Comparison of ENCODE assay signal across 20 cellular contexts in the genomic region with DNA sequence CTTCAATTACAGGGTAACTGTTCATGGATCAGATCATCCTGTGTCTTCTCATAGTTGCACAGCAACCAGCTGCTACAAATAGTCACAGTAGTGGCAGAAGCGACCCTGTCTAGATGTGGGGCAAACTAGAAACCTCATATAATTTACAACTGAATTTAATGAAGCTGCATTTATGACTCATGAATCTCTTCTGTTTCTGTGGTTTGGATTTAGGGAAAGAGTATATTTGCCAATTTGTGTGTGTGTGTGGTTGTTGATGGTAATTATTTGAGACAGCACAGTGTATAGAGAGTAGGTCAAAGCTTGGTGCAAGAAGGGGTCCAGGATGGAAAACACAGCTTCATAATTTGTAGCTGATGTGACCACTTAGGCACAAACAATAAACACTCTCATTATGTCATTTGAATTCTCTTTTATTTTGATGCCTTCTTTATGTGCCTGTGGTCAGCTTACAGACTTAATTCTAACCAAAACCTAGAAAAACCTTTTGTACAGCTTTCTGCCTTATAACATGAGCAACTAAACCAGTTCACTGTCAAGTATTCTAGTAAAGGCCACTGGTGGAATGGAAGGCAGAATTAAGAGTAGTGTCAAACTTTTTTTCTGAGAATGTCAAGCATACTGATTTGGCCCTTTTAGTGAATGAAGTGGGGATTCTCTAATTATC.
A peak's percentile ranks its signal among the peaks of the same experiment; 100 is the strongest.
DNase-seq lines count a peak whose midpoint lies in the region; ATAC-seq and TF ChIP-seq lines count a peak whose summit lies in the region.
"Had no signal": no experiment of that assay in that cellular context is flagged by ENCODE, and none has a peak within 500 bp of the region (broad histone marks: within the 10 kb centered on the region; RNA-seq: fewer than 3 reads in every experiment).

No MANE protein-coding gene starts in this region.

- H3K9me3 Mint-ChIP-seq in stimulated activated naive CD8-positive, alpha-beta T cell treated with anti-CD3 and anti-CD28 coated beads, Interleukin-15, amount 100 ng/mL, for 72 hours = no peaks in the 10 kb centered on the region
- H3K9me3 Mint-ChIP-seq: activated CD4-positive, alpha-beta T cell treated with anti-CD3 and anti-CD28 coated beads, Interleukin-2, amount 10 ng/mL, durations not matched to agents 24 days and 14 days; IgD-negative memory B cell had no signal

- DNase-seq in stimulated activated naive CD8-positive, alpha-beta T cell treated with anti-CD3 and anti-CD28 coated beads, Interleukin-15, amount 100 ng/mL, for 72 hours = no peak
- no peak for DNase-seq in stimulated activated naive CD8-positive, alpha-beta T cell treated with anti-CD3 and anti-CD28 coated beads, Interleukin-15, Interleukin-2, amounts not matched to agents 100 U/mL and 50 U/mL, for 24 hours
- peak; percentile 38 for DNase-seq in RPMI7951 (ENCODE audit: low read depth)
- peak; percentile 68 for DNase-seq in fibroblast of mammary gland (ENCODE audit: low read depth)
- peak; percentile 44 for DNase-seq in stromal cell of bone marrow (ENCODE audit: low read depth)
- DNase-seq in middle frontal gyrus (ENCODE audit: extremely low spot score, low spot score) = no peak
- DNase-seq: activated CD4-positive, alpha-beta T cell treated with anti-CD3 and anti-CD28 coated beads, Interleukin-2, amount 10 ng/mL, durations not matched to agents 24 days and 14 days; activated naive CD4-positive, alpha-beta T cell treated with anti-CD3 and anti-CD28 coated beads, Interleukin-2, amount 50 U/mL, for 16 hours; activated T-cell treated with anti-CD3 and anti-CD28 coated beads for 4 hours; left colon; NCI-H1092; NCI-H774; Peyer's patch; stimulated activated CD4-positive, alpha-beta T cell treated with anti-CD3 and anti-CD28 coated beads, Interleukin-1b, Interleukin-23, amount 100 ng/mL, for 48 hours had no signal

- H3K27ac Mint-ChIP-seq in stimulated activated naive CD8-positive, alpha-beta T cell treated with anti-CD3 and anti-CD28 coated beads, Interleukin-15, amount 100 ng/mL, for 72 hours = peak overlapping the region in 1 of 2 donors; percentile 22
- H3K27ac Mint-ChIP-seq: activated CD4-positive, alpha-beta T cell treated with anti-CD3 and anti-CD28 coated beads, Interleukin-2, amount 10 ng/mL, durations not matched to agents 24 days and 14 days; IgD-negative memory B cell had no signal

- no peak overlapping the region for H3K4me3 Mint-ChIP-seq in stimulated activated naive CD8-positive, alpha-beta T cell treated with anti-CD3 and anti-CD28 coated beads, Interleukin-15, amount 100 ng/mL, for 72 hours
- H3K4me3 Mint-ChIP-seq: activated CD4-positive, alpha-beta T cell treated with anti-CD3 and anti-CD28 coated beads, Interleukin-2, amount 10 ng/mL, durations not matched to agents 24 days and 14 days; IgD-negative memory B cell had no signal

- TF ChIP-seq CTCF in fibroblast of mammary gland (conservative IDR thresholded peaks at IDR 0.05; ENCODE audit: control insufficient read depth, insufficient read depth, low read depth, low read length) = no peak

- H3K4me1 Mint-ChIP-seq in stimulated activated naive CD8-positive, alpha-beta T cell treated with anti-CD3 and anti-CD28 coated beads, Interleukin-15, amount 100 ng/mL, for 72 hours = peaks cover 7% of the 10 kb centered on the region
- H3K4me1 Mint-ChIP-seq: activated CD4-positive, alpha-beta T cell treated with anti-CD3 and anti-CD28 coated beads, Interleukin-2, amount 10 ng/mL, durations not matched to agents 24 days and 14 days; IgD-negative memory B cell had no signal

- H3K4me3 ChIP-seq in fibroblast of mammary gland (ENCODE audit: control insufficient read depth, low read depth, low read length) = no peak overlapping the region
- H3K4me3 ChIP-seq: Peyer's patch, right atrium auricular region, vagina had no signal

- ATAC-seq in stimulated activated naive CD8-positive, alpha-beta T cell treated with anti-CD3 and anti-CD28 coated beads, Interleukin-15, amount 100 ng/mL, for 72 hours = peak; percentile 67
- no peak for ATAC-seq in stimulated activated naive CD8-positive, alpha-beta T cell treated with anti-CD3 and anti-CD28 coated beads, Interleukin-15, Interleukin-2, amounts not matched to agents 100 U/mL and 50 U/mL, for 24 hours
- ATAC-seq in HG03159 (IDR thresholded peaks at IDR 0.05; ENCODE audit: unreplicated experiment) (no peak), HG03025 (IDR thresholded peaks at IDR 0.05; ENCODE audit: low FRiP score, unreplicated experiment) (no peak)
- ATAC-seq: esophagus mucosa, left colon had no signal

- H3K27me3 Mint-ChIP-seq in stimulated activated naive CD8-positive, alpha-beta T cell treated with anti-CD3 and anti-CD28 coated beads, Interleukin-15, amount 100 ng/mL, for 72 hours = no peaks in the 10 kb centered on the region
- H3K27me3 Mint-ChIP-seq: activated CD4-positive, alpha-beta T cell treated with anti-CD3 and anti-CD28 coated beads, Interleukin-2, amount 10 ng/mL, durations not matched to agents 24 days and 14 days had no signal

Comparison
In these comparisons a context has a peak if more than half of its experiments do, and no peak if none do; other contexts are left out.
1. DNase-seq: peak in RPMI7951 (single experiment), fibroblast of mammary gland (single experiment) and stromal cell of bone marrow (single experiment); none in stimulated activated naive CD8-positive, alpha-beta T cell treated with anti-CD3 and anti-CD28 coated beads, Interleukin-15, amount 100 ng/mL, for 72 hours (0 of 2), stimulated activated naive CD8-positive, alpha-beta T cell treated with anti-CD3 and anti-CD28 coated beads, Interleukin-15, Interleukin-2, amounts not matched to agents 100 U/mL and 50 U/mL, for 24 hours (single experiment) and middle frontal gyrus (single experiment).